In genomic region chr19:41872775-41873647, GRCh38 we compare ENCODE assay signal across 8 cellular contexts. TPM values are rescaled to one million over a fixed set of nuclear protein-coding genes. Genes with fewer than 3 reads are reported as not detected.
A peak's percentile ranks its signal among the peaks of the same experiment; 100 is the strongest.
DNase-seq lines count a peak whose midpoint lies in the region; ATAC-seq and TF ChIP-seq lines count a peak whose summit lies in the region.

No MANE protein-coding gene starts in this region.

- peak overlapping the region; percentile 91 to 95 for H3K27ac Mint-ChIP-seq in activated naive CD4-positive, alpha-beta T cell treated with anti-CD3 and anti-CD28 coated beads, Interleukin-2, amount 50 U/mL, for 72 hours

- 0 out of 2 replicates have a peak, but pooled peaks cover 4% of the 10 kb centered on the region for H3K27me3 ChIP-seq in SJCRH30
- no peaks in the 10 kb centered on the region for H3K27me3 ChIP-seq in heart left ventricle
- H3K27me3 ChIP-seq in sigmoid colon, result no peaks in the 10 kb centered on the region

- H3K36me3 ChIP-seq in SJCRH30, result peaks cover 39% of the 10 kb centered on the region
- H3K36me3 ChIP-seq in heart left ventricle, result peaks cover 0 to 43% (median 39%) of the 10 kb centered on the region in 9 donors
- peaks cover 11 to 42% (median 27%) of the 10 kb centered on the region in 4 donors for H3K36me3 ChIP-seq in sigmoid colon

- 54 to 61% (median 54%) methylated on average over 18 of the region's 18 CpGs for WGBS in heart left ventricle, 4 donors
- 37 to 47% methylated on average over 18 of the region's 18 CpGs for WGBS in sigmoid colon, 2 donors

- peaks cover 3 to 34% of the 10 kb centered on the region in 2 donors for H3K36me3 Mint-ChIP-seq in activated naive CD4-positive, alpha-beta T cell treated with anti-CD3 and anti-CD28 coated beads, Interleukin-2, amount 50 U/mL, for 72 hours

- ATAC-seq in activated naive CD4-positive, alpha-beta T cell treated with anti-CD3 and anti-CD28 coated beads, Interleukin-2, amount 50 U/mL, for 72 hours, result no peak
- ATAC-seq in heart left ventricle, result peak; percentile 38 to 71 (median 65)
- ATAC-seq in HG03469 (IDR thresholded peaks at IDR 0.05; ENCODE audit: unreplicated experiment), result no peak
- no peak for ATAC-seq in GM21529 (IDR thresholded peaks at IDR 0.05; ENCODE audit: unreplicated experiment)

- DNase-seq in Daoy (ENCODE audit: low read depth) (peak; percentile 83), SJCRH30 (peak; percentile 74 to 78), heart left ventricle (peak; percentile 53 to 84 (median 65)), sigmoid colon (peak; percentile 65)
- DNase-seq in activated naive CD4-positive, alpha-beta T cell treated with anti-CD3 and anti-CD28 coated beads, Interleukin-2, amount 50 U/mL, for 72 hours (ENCODE audit: low spot score in 2 of 2), result peak in 1 of 2 donors; percentile 72

- H3K4me3 ChIP-seq in SJCRH30, result no peak overlapping the region
- H3K4me3 ChIP-seq in heart left ventricle, result no peak overlapping the region
- H3K4me3 ChIP-seq in sigmoid colon, result no peak overlapping the region

- TF ChIP-seq CTCF in LNCAP (IDR thresholded peaks at IDR 0.05) (peak; percentile 45), heart left ventricle (IDR thresholded peaks at IDR 0.05) (peak; percentile 52 to 72 (median 64)), sigmoid colon (IDR thresholded peaks at IDR 0.05) (peak in 2 of 4 experiments; percentile 32 to 42)

- H3K9me3 Mint-ChIP-seq in activated naive CD4-positive, alpha-beta T cell treated with anti-CD3 and anti-CD28 coated beads, Interleukin-2, amount 50 U/mL, for 72 hours, result no peaks in the 10 kb centered on the region

- H3K9me3 ChIP-seq in SJCRH30 (replicated peaks) (no peaks in the 10 kb centered on the region), heart left ventricle (no peaks in the 10 kb centered on the region), sigmoid colon (no peaks in the 10 kb centered on the region)

- TF ChIP-seq POLR2A in heart left ventricle (IDR thresholded peaks at IDR 0.05) (no peak), sigmoid colon (IDR thresholded peaks at IDR 0.05) (no peak)

- no peaks in the 10 kb centered on the region; the same call in 1 of the 2 replicates for H3K4me1 ChIP-seq in SJCRH30
- H3K4me1 ChIP-seq in heart left ventricle, result peaks cover 0 to 96% (median 20%) of the 10 kb centered on the region in 12 donors
- no peaks in the 10 kb centered on the region for H3K4me1 ChIP-seq in sigmoid colon

- intact Hi-C loops in heart left ventricle (cut with DNase I) (loop anchor here (1.0 to 10.0 kb wide), 8 partner anchors 59 to 362 kb away; partner anchors contain the start of gene RABAC1 (in 2 of the 10)), sigmoid colon (cut with DNase I) (no loop called here)

- no peak for TF ChIP-seq EP300 in sigmoid colon (IDR thresholded peaks at IDR 0.05)

- H3K27ac ChIP-seq in SJCRH30, result no peak overlapping the region
- peak overlapping the region in 4 of 12 donors; percentile 4 to 86 (median 25) for H3K27ac ChIP-seq in heart left ventricle
- H3K27ac ChIP-seq in sigmoid colon, result no peak overlapping the region

RNA-seq across cellular contexts. Expression of gene CD79A, which starts 4.1 kb away (rescaled TPM):
- total RNA-seq in Daoy (2014; rRNA removed; shearing (Covaris generic)), result not detected in 2 replicates
- total RNA-seq in SJCRH30 (2014; rRNA removed; shearing (Covaris generic)), result 0.61 TPM in 1 of 2 replicates, not detected in the other
- 1 to 10 TPM; 3.3 to 7.0 TPM for total RNA-seq in activated naive CD4-positive, alpha-beta T cell treated with anti-CD3 and anti-CD28 coated beads, Interleukin-2, amount 50 U/mL, for 72 hours
- total RNA-seq in heart left ventricle (under 1 TPM in 3 of 9 donors, not detected in 6; 0.37 to 0.88 (median 0.45) TPM), sigmoid colon (not detected)
- polyA plus RNA-seq in heart left ventricle (under 1 TPM in 1 of 2 donors, not detected in 1; 0.51 TPM), sigmoid colon (100 to 1,000 TPM in 1 of 3 donors, 1 to 10 TPM in 2; 1.8 to 169 (median 3.6) TPM)

RNA-seq across cellular contexts. Expression of gene ARHGEF1, which starts 10.0 kb away (rescaled TPM):
- total RNA-seq in Daoy (2014; rRNA removed; shearing (Covaris generic)), result 73.9 and 76.2 TPM in 2 replicates
- 52.4 and 53.8 TPM in 2 replicates for total RNA-seq in SJCRH30 (2014; rRNA removed; shearing (Covaris generic))
- 100 to 1,000 TPM; 361 to 383 TPM for total RNA-seq in activated naive CD4-positive, alpha-beta T cell treated with anti-CD3 and anti-CD28 coated beads, Interleukin-2, amount 50 U/mL, for 72 hours
- total RNA-seq in heart left ventricle, result 10 to 100 TPM; 22.8 to 89.2 (median 27.2) TPM
- 10 to 100 TPM; 32.1 to 44.1 TPM for polyA plus RNA-seq in heart left ventricle
- 10 to 100 TPM; 31.8 to 65.4 (median 34.8) TPM for total RNA-seq in sigmoid colon
- polyA plus RNA-seq in sigmoid colon, result 100 to 1,000 TPM in 1 of 3 donors, 10 to 100 TPM in 2; 30.5 to 151 (median 45.0) TPM

RNA-seq across cellular contexts. Expression of gene RPS19, which starts 13.0 kb away (rescaled TPM):
- total RNA-seq in Daoy (2014; rRNA removed; shearing (Covaris generic)), result 2,465 and 2,894 TPM in 2 replicates
- total RNA-seq in SJCRH30 (2014; rRNA removed; shearing (Covaris generic)), result 2,068 and 2,616 TPM in 2 replicates
- total RNA-seq in activated naive CD4-positive, alpha-beta T cell treated with anti-CD3 and anti-CD28 coated beads, Interleukin-2, amount 50 U/mL, for 72 hours, result 1,000 to 10,000 TPM; 3,521 to 4,779 TPM
- total RNA-seq in heart left ventricle (1,000 to 10,000 TPM in 1 of 9 donors, 100 to 1,000 TPM in 8; 161 to 1,072 (median 585) TPM), sigmoid colon (1,000 to 10,000 TPM in 2 of 4 donors, 100 to 1,000 TPM in 2; 738 to 1,695 (median 1,093) TPM)
- polyA plus RNA-seq in heart left ventricle (1,000 to 10,000 TPM in 1 of 2 donors, 100 to 1,000 TPM in 1; 840 to 1,676 TPM), sigmoid colon (1,000 to 10,000 TPM; 2,128 to 3,435 (median 2,711) TPM)

RNA-seq across cellular contexts. Expression of gene DMRTC2, which starts 28.2 kb away (rescaled TPM):
- total RNA-seq in Daoy (2014; rRNA removed; shearing (Covaris generic)), result not detected in 2 replicates
- not detected in 2 replicates for total RNA-seq in SJCRH30 (2014; rRNA removed; shearing (Covaris generic))
- not detected for total RNA-seq in activated naive CD4-positive, alpha-beta T cell treated with anti-CD3 and anti-CD28 coated beads, Interleukin-2, amount 50 U/mL, for 72 hours
- total RNA-seq in heart left ventricle (not detected), sigmoid colon (not detected)
- polyA plus RNA-seq in heart left ventricle (not detected), sigmoid colon (not detected)

RNA-seq across cellular contexts. Expression of gene LYPD4, which starts 28.5 kb away (rescaled TPM):
- not detected in 2 replicates for total RNA-seq in Daoy (2014; rRNA removed; shearing (Covaris generic))
- total RNA-seq in SJCRH30 (2014; rRNA removed; shearing (Covaris generic)), result not detected in 2 replicates
- not detected for total RNA-seq in activated naive CD4-positive, alpha-beta T cell treated with anti-CD3 and anti-CD28 coated beads, Interleukin-2, amount 50 U/mL, for 72 hours
- total RNA-seq in heart left ventricle (not detected), sigmoid colon (not detected)
- polyA plus RNA-seq in heart left ventricle (not detected), sigmoid colon (under 1 TPM in 1 of 3 donors, not detected in 2; 0.60 TPM)

Comparison
In these comparisons a context has a peak if more than half of its experiments do, and no peak if none do; other contexts are left out.
1. ATAC-seq: peak in heart left ventricle (4 of 4); none in activated naive CD4-positive, alpha-beta T cell treated with anti-CD3 and anti-CD28 coated beads, Interleukin-2, amount 50 U/mL, for 72 hours (0 of 2), HG03469 (single experiment) and GM21529 (single experiment).